18 cellular contexts compared by ENCODE assay signal in genomic region chr15:77859491-77860060, GRCh38.
DNase-seq lines count a peak whose midpoint lies in the region; TF ChIP-seq lines count a peak whose summit lies in the region.
"Had no signal": no experiment of that assay in that cellular context is flagged by ENCODE, and none has a peak within 500 bp of the region (broad histone marks: within the 10 kb centered on the region; RNA-seq: fewer than 3 reads in every experiment).

No MANE protein-coding gene starts in this region.

- H3K27ac Mint-ChIP-seq in chondrocyte (ENCODE audit: unreplicated experiment) = no peak overlapping the region
- H3K27ac Mint-ChIP-seq in nephron progenitor cell = peak overlapping the region; percentile 66

- H4K20me1 ChIP-seq in BLaER1 = no peaks in the 10 kb centered on the region

- TF ChIP-seq CTCF in HL-60 (IDR thresholded peaks at IDR 0.05; ENCODE audit: insufficient read depth, low read length) (no peak), chondrocyte (IDR thresholded peaks at IDR 0.05) (no peak), nephron progenitor cell (IDR thresholded peaks at IDR 0.05) (no peak)

- peaks cover 29% of the 10 kb centered on the region for H3K4me1 ChIP-seq in BLaER1
- H3K4me1 ChIP-seq: right atrium auricular region had no signal

- H3K4me3 Mint-ChIP-seq in chondrocyte (ENCODE audit: unreplicated experiment) (no peak overlapping the region), nephron progenitor cell (no peak overlapping the region)
- H3K4me3 Mint-ChIP-seq: CD14-positive monocyte had no signal

- no peak overlapping the region for H3K9ac ChIP-seq in BLaER1

- H3K36me3 ChIP-seq in BLaER1 = no peaks in the 10 kb centered on the region
- H3K36me3 ChIP-seq: right atrium auricular region, thoracic aorta had no signal

- no peaks in the 10 kb centered on the region for H3K36me3 Mint-ChIP-seq in chondrocyte (ENCODE audit: low read depth)
- no peaks in the 10 kb centered on the region for H3K36me3 Mint-ChIP-seq in nephron progenitor cell (ENCODE audit: low read depth)
- H3K36me3 Mint-ChIP-seq: CD14-positive monocyte had no signal

- H3K4me3 ChIP-seq in BLaER1 = no peak overlapping the region
- no peak overlapping the region for H3K4me3 ChIP-seq in HL-60 (replicated peaks; ENCODE audit: insufficient read depth, low read length)
- H3K4me3 ChIP-seq: coronary artery, right atrium auricular region, thoracic aorta had no signal

- H3K4me2 ChIP-seq in BLaER1 = peak overlapping the region; percentile 12; the same call in 1 of the 2 replicates

- H3K27me3 ChIP-seq in BLaER1 = no peaks in the 10 kb centered on the region
- no peaks in the 10 kb centered on the region for H3K27me3 ChIP-seq in HL-60 (ENCODE audit: insufficient read depth, poor library complexity, severe bottlenecking)
- H3K27me3 ChIP-seq: right atrium auricular region had no signal

- H3K27me3 Mint-ChIP-seq in chondrocyte (ENCODE audit: low read depth) = peaks cover 11% of the 10 kb centered on the region
- peaks cover 16% of the 10 kb centered on the region for H3K27me3 Mint-ChIP-seq in nephron progenitor cell (ENCODE audit: low read depth, poor library complexity)

- no peaks in the 10 kb centered on the region for H3K9me3 ChIP-seq in BLaER1
- H3K9me3 ChIP-seq: right atrium auricular region, thoracic aorta had no signal

- no peaks in the 10 kb centered on the region for H3K9me3 Mint-ChIP-seq in chondrocyte (ENCODE audit: low read depth)
- no peaks in the 10 kb centered on the region for H3K9me3 Mint-ChIP-seq in nephron progenitor cell

- H3K27ac ChIP-seq in BLaER1 (no peak overlapping the region), HL-60 (replicated peaks) (peak overlapping the region; percentile 53)
- H3K27ac ChIP-seq: coronary artery, right atrium auricular region, thoracic aorta had no signal

- no peak for DNase-seq in HL-60 (ENCODE audit: low read depth in 1 of 2, low spot score in 1 of 2)
- DNase-seq in chondrocyte (ENCODE audit: low spot score) = peak; percentile 68
- no peak for DNase-seq in nephron progenitor cell
- no peak for DNase-seq in cortex of kidney (lab: John Stamatoyannopoulos, UW)
- no peak for DNase-seq in activated naive CD4-positive, alpha-beta T cell (lab: John Stamatoyannopoulos, UW)
- DNase-seq in NCI-H1694 (lab: John Stamatoyannopoulos, UW) = no peak
- DNase-seq in activated CD4-positive, alpha-beta T cell treated with anti-CD3 and anti-CD28 coated beads, Interleukin-2, amount 50 U/mL, for 4 hours = no peak
- DNase-seq: ACHN; activated CD4-positive, alpha-beta T cell treated with anti-CD3 and anti-CD28 coated beads for 1 hour; NCI-H2081 treated with DMSO at 0.1 percent for 48 hours; NCI-H524; nucleus accumbens; SHP77 treated with DMSO at 0.1 percent for 48 hours had no signal

- H3K4me1 Mint-ChIP-seq in chondrocyte (ENCODE audit: low read depth) = peaks cover 12% of the 10 kb centered on the region
- peaks cover 79% of the 10 kb centered on the region for H3K4me1 Mint-ChIP-seq in nephron progenitor cell
